In genomic region chr1:3174487-3175247, GRCh38 we compare ENCODE assay signal across 13 cellular contexts.
DNase-seq lines count a peak whose midpoint lies in the region; ATAC-seq, FAIRE-seq and TF ChIP-seq lines count a peak whose summit lies in the region.
"Had no signal": no experiment of that assay in that cellular context is flagged by ENCODE, and none has a peak within 500 bp of the region (broad histone marks: within the 10 kb centered on the region; RNA-seq: fewer than 3 reads in every experiment).

No MANE protein-coding gene starts in this region.

- peaks cover 45% of the 10 kb centered on the region for H3K4me1 Mint-ChIP-seq in progenitor cell of endocrine pancreas (ENCODE audit: low read depth)
- peaks cover 2% of the 10 kb centered on the region for H3K4me1 Mint-ChIP-seq in T-helper 17 cell
- H3K4me1 Mint-ChIP-seq: endodermal cell had no signal

- peaks cover 7% of the 10 kb centered on the region for H3K36me3 Mint-ChIP-seq in progenitor cell of endocrine pancreas (ENCODE audit: insufficient read depth)
- H3K36me3 Mint-ChIP-seq in T-helper 17 cell (ENCODE audit: low read depth): no peaks in the 10 kb centered on the region
- H3K36me3 Mint-ChIP-seq: CD8-positive, alpha-beta memory T cell had no signal

- FAIRE-seq in HTR-8/SVneo (lab: Jason Lieb, UNC): no peak
- FAIRE-seq: GM12891 had no signal

- no peak overlapping the region for H3K4me3 ChIP-seq in BLaER1
- H3K4me3 ChIP-seq in adipocyte (ENCODE audit: low read length): peak overlapping the region; percentile 58
- H3K4me3 ChIP-seq in heart right ventricle: peak overlapping the region in 7 of 10 donors; percentile 2 to 45 (median 22)
- no peak overlapping the region for H3K4me3 ChIP-seq in hepatocyte

- peak overlapping the region; percentile 97 for H3K4me2 ChIP-seq in BLaER1
- no peak overlapping the region for H3K4me2 ChIP-seq in hepatocyte

- H2AFZ ChIP-seq in hepatocyte: no peak overlapping the region

- DNase-seq in adipocyte (ENCODE audit: low read depth): no peak
- DNase-seq in heart right ventricle: peak; percentile 75 to 76
- no peak for DNase-seq in progenitor cell of endocrine pancreas (ENCODE audit: low spot score, unreplicated experiment)
- no peak for DNase-seq in HTR-8/SVneo (ENCODE audit: insufficient read length, low spot score)
- DNase-seq in hepatocyte (ENCODE audit: low spot score): no peak
- no peak for DNase-seq in T-helper 17 cell
- DNase-seq: CD8-positive, alpha-beta memory T cell; endodermal cell; NCI-H2227 treated with DMSO at 0.1 percent for 48 hours had no signal

- no peaks in the 10 kb centered on the region for H3K9me3 Mint-ChIP-seq in progenitor cell of endocrine pancreas (ENCODE audit: low read depth)
- H3K9me3 Mint-ChIP-seq: CD8-positive, alpha-beta memory T cell; endodermal cell had no signal

- TF ChIP-seq CTCF in heart right ventricle (IDR thresholded peaks at IDR 0.05): peak in 1 of 9 donors; percentile 12
- no peak for TF ChIP-seq CTCF in progenitor cell of endocrine pancreas (IDR thresholded peaks at IDR 0.05; ENCODE audit: unreplicated experiment)
- no peak for TF ChIP-seq CTCF in hepatocyte (IDR thresholded peaks at IDR 0.05; ENCODE audit: poor library complexity)

- 0 out of 2 replicates have a peak, but pooled peaks cover 8% of the 10 kb centered on the region for H3K27me3 ChIP-seq in BLaER1
- H3K27me3 ChIP-seq in adipocyte (replicated peaks; ENCODE audit: control insufficient read depth, insufficient read depth, low read length): peaks cover 28% of the 10 kb centered on the region
- H3K27me3 ChIP-seq in heart right ventricle: peaks cover 0 to 18% (median 0%) of the 10 kb centered on the region in 7 donors
- H3K27me3 ChIP-seq in hepatocyte: no peaks in the 10 kb centered on the region

- H4K20me1 ChIP-seq in BLaER1 (no peaks in the 10 kb centered on the region), hepatocyte (ENCODE audit: insufficient read depth, poor library complexity, severe bottlenecking) (no peaks in the 10 kb centered on the region)

- H3K79me2 ChIP-seq in hepatocyte: no peaks in the 10 kb centered on the region

- H3K27ac Mint-ChIP-seq in progenitor cell of endocrine pancreas (peak overlapping the region; percentile 49), T-helper 17 cell (no peak overlapping the region)
- H3K27ac Mint-ChIP-seq: endodermal cell had no signal

- H3K27me3 Mint-ChIP-seq in progenitor cell of endocrine pancreas (peaks cover 3% of the 10 kb centered on the region), T-helper 17 cell (peaks cover 38% of the 10 kb centered on the region)

- intact Hi-C loops in heart right ventricle (cut with DNase I): loop anchor here in 3 of 10 donors (5.0 to 10.0 kb wide), 2 partner anchors 100 to 102 kb away; no protein-coding TSS in a partner anchor

- H3K36me3 ChIP-seq in BLaER1 (no peaks in the 10 kb centered on the region), adipocyte (ENCODE audit: control insufficient read depth, insufficient read depth, low read length, severe bottlenecking) (no peaks in the 10 kb centered on the region), heart right ventricle (no peaks in the 10 kb centered on the region), hepatocyte (replicated peaks; ENCODE audit: insufficient read depth, low read depth) (no peaks in the 10 kb centered on the region)

- no peaks in the 10 kb centered on the region for H3K9me2 ChIP-seq in hepatocyte (replicated peaks; ENCODE audit: insufficient read depth)

- WGBS in heart right ventricle, 2 donors: 6% methylated on average over 22 of the region's 22 CpGs
- 70% methylated on average over 22 of the region's 22 CpGs for WGBS in hepatocyte (ENCODE audit: low lambda C conversion rate, missing lambda C conversion rate)

- H3K4me3 Mint-ChIP-seq in progenitor cell of endocrine pancreas (ENCODE audit: low read depth): no peak overlapping the region
- H3K4me3 Mint-ChIP-seq in T-helper 17 cell: no peak overlapping the region
- H3K4me3 Mint-ChIP-seq: CD8-positive, alpha-beta memory T cell; endodermal cell had no signal

- H3K9ac ChIP-seq in BLaER1: no peak overlapping the region
- peak overlapping the region; percentile 13 for H3K9ac ChIP-seq in adipocyte (ENCODE audit: low read length)

- peaks cover 58% of the 10 kb centered on the region for H3K4me1 ChIP-seq in BLaER1
- H3K4me1 ChIP-seq in adipocyte (ENCODE audit: control insufficient read depth, insufficient read depth, low read length): peaks cover 30% of the 10 kb centered on the region
- peaks cover 38 to 61% (median 53%) of the 10 kb centered on the region in 9 donors for H3K4me1 ChIP-seq in heart right ventricle
- H3K4me1 ChIP-seq in hepatocyte (ENCODE audit: insufficient read depth): peaks cover 21% of the 10 kb centered on the region

- peak; percentile 25 to 74 (median 66) for ATAC-seq in heart right ventricle
- no peak for ATAC-seq in GM21619 (IDR thresholded peaks at IDR 0.05; ENCODE audit: unreplicated experiment)
- ATAC-seq in T-helper 17 cell: no peak

- H3K27ac ChIP-seq in BLaER1 (no peak overlapping the region), heart right ventricle (peak overlapping the region in 9 of 10 donors; percentile 7 to 81 (median 64)), hepatocyte (no peak overlapping the region)
- H3K27ac ChIP-seq: HL-60 had no signal

- peaks cover 5% of the 10 kb centered on the region; the same call in 1 of the 2 replicates for H3K9me3 ChIP-seq in BLaER1
- no peaks in the 10 kb centered on the region for H3K9me3 ChIP-seq in adipocyte (ENCODE audit: control insufficient read depth, low read length)
- H3K9me3 ChIP-seq in heart right ventricle: no peaks in the 10 kb centered on the region
- H3K9me3 ChIP-seq in hepatocyte (ENCODE audit: low read depth): no peaks in the 10 kb centered on the region
- no peaks in the 10 kb centered on the region for H3K9me3 ChIP-seq in T-helper 17 cell (ENCODE audit: control insufficient read depth, low read length, poor library complexity, severe bottlenecking)

Comparison
In these comparisons a context has a peak if more than half of its experiments do, and no peak if none do; other contexts are left out.
1. H3K27ac ChIP-seq: peak in heart right ventricle (9 of 10); none in BLaER1 (single experiment) and hepatocyte (single experiment).
2. H3K4me3 ChIP-seq: peak in adipocyte (single experiment) and heart right ventricle (7 of 10); none in BLaER1 (single experiment) and hepatocyte (single experiment).
3. DNase-seq: peak in heart right ventricle (2 of 2); none in adipocyte (single experiment), progenitor cell of endocrine pancreas (single experiment), HTR-8/SVneo (single experiment), hepatocyte (single experiment) and T-helper 17 cell (0 of 3).
4. ATAC-seq: peak in heart right ventricle (8 of 8); none in GM21619 (single experiment) and T-helper 17 cell (single experiment).